12 cellular contexts compared by ENCODE assay signal in genomic region chr20:49052334-49052733, GRCh38. TPM values are rescaled to one million over a fixed set of nuclear protein-coding genes. Genes with fewer than 3 reads are reported as not detected.
A peak's percentile ranks its signal among the peaks of the same experiment; 100 is the strongest.
DNase-seq lines count a peak whose midpoint lies in the region; ATAC-seq and TF ChIP-seq lines count a peak whose summit lies in the region.
"Had no signal": no experiment of that assay in that cellular context is flagged by ENCODE, and none has a peak within 500 bp of the region (broad histone marks: within the 10 kb centered on the region; RNA-seq: fewer than 3 reads in every experiment).

No MANE protein-coding gene starts in this region.

- in situ Hi-C loops in Panc1 (cut with HindIII; ENCODE audit: low pct_unique_long_range_greater_than_20kb, low sequenced_read_pairs), result no loop called here

- ATAC-seq in natural killer cell treated with Interleukin-12 subunit alpha and Interleukin-12 subunit beta and Interleukin-15 and Interleukin-18, amount 100 ng/mL, for 72 hours, result no peak
- ATAC-seq in natural killer cell (no peak), Panc1 (peak; percentile 26; the same call in 1 of the 2 replicates), GM18517 (IDR thresholded peaks at IDR 0.05; ENCODE audit: unreplicated experiment) (no peak)
- ATAC-seq: left cardiac atrium had no signal

- H3K36me3 ChIP-seq in Panc1 (ENCODE audit: control insufficient read depth, insufficient read depth, low read length) (no peaks in the 10 kb centered on the region), tibial artery (peaks cover 0 to 5% (median 5%) of the 10 kb centered on the region in 3 donors)

- CTCF ChIA-PET in Panc1 (lab: Charles Lee), result no interaction called here

- peak overlapping the region in 1 of 2 donors; percentile 10 for H3K27ac Mint-ChIP-seq in natural killer cell treated with Interleukin-12 subunit alpha and Interleukin-12 subunit beta and Interleukin-15 and Interleukin-18, amount 100 ng/mL, for 72 hours
- H3K27ac Mint-ChIP-seq in natural killer cell, result no peak overlapping the region

- no peaks in the 10 kb centered on the region for H3K27me3 Mint-ChIP-seq in natural killer cell treated with Interleukin-12 subunit alpha and Interleukin-12 subunit beta and Interleukin-15 and Interleukin-18, amount 100 ng/mL, for 72 hours
- no peaks in the 10 kb centered on the region for H3K27me3 Mint-ChIP-seq in natural killer cell (ENCODE audit: low read depth in 2 of 2)

- H3K36me3 Mint-ChIP-seq in natural killer cell treated with Interleukin-12 subunit alpha and Interleukin-12 subunit beta and Interleukin-15 and Interleukin-18, amount 100 ng/mL, for 72 hours, result peaks cover 18% of the 10 kb centered on the region
- H3K36me3 Mint-ChIP-seq in natural killer cell, result no peaks in the 10 kb centered on the region

- DNase-seq in natural killer cell treated with Interleukin-12 subunit alpha and Interleukin-12 subunit beta and Interleukin-15 and Interleukin-18, amount 100 ng/mL, for 72 hours (ENCODE audit: low spot score), result no peak
- DNase-seq in natural killer cell (no peak), Panc1 (ENCODE audit: low read depth, low spot score) (no peak), epidermal melanocyte (ENCODE audit: insufficient read length, low spot score) (peak; percentile 19), coronary artery (ENCODE audit: low spot score) (no peak), tibial artery (no peak)
- DNase-seq: BE2C; Kasumi-1; left cardiac atrium; stimulated activated CD4-positive, alpha-beta T cell treated with anti-CD3 and anti-CD28 coated beads, Interleukin-12 subunit alpha, Interleukin-12 subunit beta, amount 100 ng/mL, for 4 hours had no signal

- peaks cover 27 to 32% of the 10 kb centered on the region in 2 donors for H3K4me1 Mint-ChIP-seq in natural killer cell treated with Interleukin-12 subunit alpha and Interleukin-12 subunit beta and Interleukin-15 and Interleukin-18, amount 100 ng/mL, for 72 hours (ENCODE audit: low read depth in 2 of 2)
- H3K4me1 Mint-ChIP-seq in natural killer cell, result peaks cover 23 to 35% of the 10 kb centered on the region in 2 donors

- no peak overlapping the region for H3K27ac ChIP-seq in Panc1 (ENCODE audit: low read length)
- peak overlapping the region; percentile 70 for H3K27ac ChIP-seq in temporal lobe (ENCODE audit: low read depth, low read length)
- no peak overlapping the region for H3K27ac ChIP-seq in coronary artery
- no peak overlapping the region for H3K27ac ChIP-seq in tibial artery

- H3K4me3 Mint-ChIP-seq in natural killer cell treated with Interleukin-12 subunit alpha and Interleukin-12 subunit beta and Interleukin-15 and Interleukin-18, amount 100 ng/mL, for 72 hours, result peak overlapping the region; percentile 53
- H3K4me3 Mint-ChIP-seq in natural killer cell, result no peak overlapping the region

- BruUV-seq in Panc1 (replicated peaks; lab: Mats Ljungman, UMichigan), result no TSS peak

- H3K4me1 ChIP-seq in Panc1 (ENCODE audit: control insufficient read depth, insufficient read depth, low read length) (peaks cover 15% of the 10 kb centered on the region), tibial artery (peaks cover 0 to 19% (median 8%) of the 10 kb centered on the region in 4 donors)

- H3K27me3 ChIP-seq in Panc1 (ENCODE audit: control insufficient read depth, insufficient read depth, low read length) (no peaks in the 10 kb centered on the region), tibial artery (no peaks in the 10 kb centered on the region)
- H3K27me3 ChIP-seq: BE2C had no signal

- POLR2A ChIA-PET in Panc1 (lab: Charles Lee), result interaction anchor here (0.7 kb wide), 1 partner anchor 1311 kb away, joined by 7 read pairs; no protein-coding TSS in a partner anchor

- TF ChIP-seq CTCF in natural killer cell (IDR thresholded peaks at IDR 0.05) (no peak), Panc1 (IDR thresholded peaks at IDR 0.05) (no peak), coronary artery (IDR thresholded peaks at IDR 0.05) (no peak), tibial artery (IDR thresholded peaks at IDR 0.05) (no peak)

- no peaks in the 10 kb centered on the region for H3K9me3 ChIP-seq in Panc1 (ENCODE audit: control insufficient read depth, insufficient read depth, low read depth, low read length)
- H3K9me3 ChIP-seq in tibial artery, result no peaks in the 10 kb centered on the region
- H3K9me3 ChIP-seq: BE2C had no signal

- H3K9me3 Mint-ChIP-seq in natural killer cell treated with Interleukin-12 subunit alpha and Interleukin-12 subunit beta and Interleukin-15 and Interleukin-18, amount 100 ng/mL, for 72 hours, result no peaks in the 10 kb centered on the region
- H3K9me3 Mint-ChIP-seq in natural killer cell, result no peaks in the 10 kb centered on the region

- no peak overlapping the region for H3K4me3 ChIP-seq in Panc1 (ENCODE audit: low read depth in 2 of 2, low read length in 2 of 2)
- H3K4me3 ChIP-seq in coronary artery, result no peak overlapping the region
- no peak overlapping the region for H3K4me3 ChIP-seq in tibial artery

- intact Hi-C loops in natural killer cell (cut with micrococcal nuclease), result no loop called here
- intact Hi-C loops in Panc1 (cut with micrococcal nuclease; ENCODE audit: unreplicated experiment), result no loop called here
- intact Hi-C loops in tibial artery (cut with DNase I; ENCODE audit: low total_unique reads), result no loop called here

RNA-seq across cellular contexts. Expression of gene CSE1L, which starts 6.2 kb away (rescaled TPM):
- 100 to 1,000 TPM in 1 of 2 donors, 10 to 100 TPM in 1; 69.1 to 108 TPM for total RNA-seq in natural killer cell treated with Interleukin-12 subunit alpha and Interleukin-12 subunit beta and Interleukin-15 and Interleukin-18, amount 100 ng/mL, for 72 hours
- total RNA-seq in natural killer cell, result 10 to 100 TPM; 24.6 to 29.5 (median 25.8) TPM
- total RNA-seq in Panc1 (2021; ENCODE audit: unreplicated experiment), result 133 TPM
- polyA plus RNA-seq in Panc1 (2012; ENCODE audit: insufficient read length), result 42.3 TPM
- total RNA-seq in temporal lobe, result 129 TPM
